ENCODE assay signal across 12 cellular contexts in the genomic region with DNA sequence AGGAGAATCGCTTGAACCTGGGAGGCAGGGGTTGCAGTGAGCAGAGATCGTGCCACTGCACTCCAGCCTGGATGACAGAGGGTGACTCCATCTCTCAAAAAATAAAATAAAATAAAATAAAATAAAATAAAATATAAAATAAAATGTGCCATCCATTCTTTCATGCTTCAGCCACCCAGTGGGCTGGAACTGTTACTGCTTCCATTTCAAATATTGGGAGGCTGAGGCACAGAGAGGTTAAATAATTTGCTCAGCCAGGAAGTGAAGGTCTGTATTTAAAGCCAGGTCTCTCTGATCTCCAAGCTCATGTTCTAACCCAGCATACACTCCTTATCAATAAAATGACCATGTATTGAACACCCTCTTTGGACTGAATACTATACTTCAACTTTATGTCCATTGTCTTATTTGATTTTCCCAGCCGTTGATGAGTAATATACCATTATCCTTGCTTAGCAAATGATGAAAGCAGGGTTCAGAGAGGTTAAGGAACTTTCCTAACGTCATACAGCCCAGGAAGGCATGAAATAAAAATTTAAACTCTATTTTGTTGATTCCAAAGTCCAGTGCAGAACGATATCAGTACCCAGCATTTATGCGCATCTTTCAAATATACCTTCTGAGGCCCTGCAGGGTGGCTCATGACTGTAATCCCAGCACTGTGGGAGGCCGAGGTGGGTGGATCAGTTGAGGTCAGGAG. TPM values are rescaled to one million over a fixed set of nuclear protein-coding genes. Genes with fewer than 3 reads are reported as not detected.
DNase-seq lines count a peak whose midpoint lies in the region; TF ChIP-seq lines count a peak whose summit lies in the region.
"Had no signal": no experiment of that assay in that cellular context is flagged by ENCODE, and none has a peak within 500 bp of the region (broad histone marks: within the 10 kb centered on the region; RNA-seq: fewer than 3 reads in every experiment).

No MANE protein-coding gene starts in this region.

- no peaks in the 10 kb centered on the region for H3K79me2 ChIP-seq in PC-9 (ENCODE audit: low read depth)

- no peaks in the 10 kb centered on the region for H3K9me3 ChIP-seq in PC-9 (ENCODE audit: insufficient read depth, low read depth)
- no peaks in the 10 kb centered on the region for H3K9me3 ChIP-seq in esophagus muscularis mucosa

- no TSS peak for BruUV-seq in PC-9 (replicated peaks; lab: Mats Ljungman, UMichigan)

- H3K36me3 ChIP-seq in PC-9 (ENCODE audit: low read depth) (0 out of 2 replicates have a peak, but pooled peaks cover 4% of the 10 kb centered on the region), esophagus muscularis mucosa (no peaks in the 10 kb centered on the region)

- no peaks in the 10 kb centered on the region for H3K36me3 Mint-ChIP-seq in progenitor cell of endocrine pancreas (ENCODE audit: insufficient read depth)

- H3K4me1 ChIP-seq in PC-9 (replicated peaks; ENCODE audit: insufficient read depth) (peaks cover 53% of the 10 kb centered on the region), esophagus muscularis mucosa (peaks cover 0 to 14% (median 6%) of the 10 kb centered on the region in 4 donors)

- no peak overlapping the region for H2AFZ ChIP-seq in PC-9

- H3K9me2 ChIP-seq in PC-9 (ENCODE audit: insufficient read depth), result no peaks in the 10 kb centered on the region

- WGBS in esophagus muscularis mucosa, result 88% methylated on average over 7 of the region's 7 CpGs

- H3K27me3 ChIP-seq in PC-9 (ENCODE audit: insufficient read depth, low read depth) (no peaks in the 10 kb centered on the region), esophagus muscularis mucosa (no peaks in the 10 kb centered on the region)

- no peaks in the 10 kb centered on the region for H4K20me1 ChIP-seq in PC-9 (ENCODE audit: insufficient read depth)

- H3K9me3 Mint-ChIP-seq in progenitor cell of endocrine pancreas (ENCODE audit: low read depth), result no peaks in the 10 kb centered on the region
- H3K9me3 Mint-ChIP-seq: activated CD4-positive, alpha-beta T cell treated with anti-CD3 and anti-CD28 coated beads, Interleukin-2, amount 10 ng/mL, durations not matched to agents 7 days and 5 days had no signal

- POLR2A ChIA-PET in PC-9 (lab: Charles Lee; ENCODE audit: unreplicated experiment), result no interaction called here

- no peak for TF ChIP-seq POLR2A in esophagus muscularis mucosa (IDR thresholded peaks at IDR 0.05; ENCODE audit: low read depth)

- no peak overlapping the region for H3K4me2 ChIP-seq in PC-9

- CTCF ChIA-PET in PC-9 (lab: Charles Lee), result no interaction called here

- H3K27ac ChIP-seq in PC-9 (peak overlapping the region; percentile 97), esophagus muscularis mucosa (replicated peaks in 1 of 4) (no peak overlapping the region), caudate nucleus (ENCODE audit: low read depth, low read length) (no peak overlapping the region)
- H3K27ac ChIP-seq: epithelial cell of prostate had no signal

- no peak overlapping the region for H3K4me3 ChIP-seq in GM12864 (ENCODE audit: low read depth, low read length)
- no peak overlapping the region for H3K4me3 ChIP-seq in PC-9
- no peak overlapping the region for H3K4me3 ChIP-seq in esophagus muscularis mucosa

- DNase-seq in GM12864 (ENCODE audit: low read depth), result no peak
- no peak for DNase-seq in PC-9
- DNase-seq in esophagus muscularis mucosa (ENCODE audit: extremely low spot score), result no peak
- no peak for DNase-seq in progenitor cell of endocrine pancreas (ENCODE audit: low spot score, unreplicated experiment)
- DNase-seq in NOMO-1 (lab: John Stamatoyannopoulos, UW; ENCODE audit: unreplicated experiment in 2 of 2), result no peak
- DNase-seq in caudate nucleus (lab: John Stamatoyannopoulos, UW), result no peak
- no peak for DNase-seq in NCI-H1436 treated with DMSO at 0.1 percent for 48 hours (lab: John Stamatoyannopoulos, UW)
- DNase-seq in NCI-H2227 (lab: John Stamatoyannopoulos, UW; ENCODE audit: unreplicated experiment), result no peak
- DNase-seq: activated CD4-positive, alpha-beta T cell treated with anti-CD3 and anti-CD28 coated beads, Interleukin-2, amount 10 ng/mL, durations not matched to agents 7 days and 5 days; activated naive CD4-positive, alpha-beta T cell treated with anti-CD3 and anti-CD28 coated beads, Interleukin-2, amount 50 U/mL, for 16 hours; stimulated activated CD4-positive, alpha-beta T cell treated with anti-CD3 and anti-CD28 coated beads, Interleukin-15, amount 100 ng/mL, for 24 hours had no signal

- intact Hi-C loops in PC-9 (cut with micrococcal nuclease; ENCODE audit: unreplicated experiment), result no loop called here
- intact Hi-C loops in esophagus muscularis mucosa (cut with DNase I), result no loop called here

- H3K4me1 Mint-ChIP-seq in progenitor cell of endocrine pancreas (ENCODE audit: low read depth), result no peaks in the 10 kb centered on the region

- H3K4me3 Mint-ChIP-seq in progenitor cell of endocrine pancreas (ENCODE audit: low read depth), result no peak overlapping the region
- H3K4me3 Mint-ChIP-seq: activated CD4-positive, alpha-beta T cell treated with anti-CD3 and anti-CD28 coated beads, Interleukin-2, amount 10 ng/mL, durations not matched to agents 7 days and 5 days had no signal

- no peaks in the 10 kb centered on the region for H3K27me3 Mint-ChIP-seq in progenitor cell of endocrine pancreas

- TF ChIP-seq CTCF in GM12864 (IDR thresholded peaks at IDR 0.05; ENCODE audit: low read depth, low read length, missing control alignments) (peak; percentile 28), PC-9 (conservative IDR thresholded peaks at IDR 0.05) (peak; percentile 53), esophagus muscularis mucosa (IDR thresholded peaks at IDR 0.05) (peak in 2 of 3 experiments; percentile 12 to 22), progenitor cell of endocrine pancreas (IDR thresholded peaks at IDR 0.05; ENCODE audit: unreplicated experiment) (peak; percentile 39)

- no peak for TF ChIP-seq EP300 in esophagus muscularis mucosa (IDR thresholded peaks at IDR 0.05)

- H3K27ac Mint-ChIP-seq in progenitor cell of endocrine pancreas, result no peak overlapping the region
- H3K27ac Mint-ChIP-seq: activated CD4-positive, alpha-beta T cell treated with anti-CD3 and anti-CD28 coated beads, Interleukin-2, amount 10 ng/mL, durations not matched to agents 7 days and 5 days had no signal

- H3F3A ChIP-seq in PC-9 (ENCODE audit: insufficient read depth, low read depth), result peaks cover 60% of the 10 kb centered on the region

RNA-seq across cellular contexts. Expression of a gene that starts 25.8 kb away (rescaled TPM):
- total RNA-seq in PC-9 (2021) (12.7 and 21.4 TPM in 2 replicates), esophagus muscularis mucosa (1 to 10 TPM; 7.5 to 9.0 (median 7.5) TPM), progenitor cell of endocrine pancreas (9.9 and 11.4 TPM in 2 replicates)
